Comparison of ENCODE assay signal across 1 cellular context in the genomic region with DNA sequence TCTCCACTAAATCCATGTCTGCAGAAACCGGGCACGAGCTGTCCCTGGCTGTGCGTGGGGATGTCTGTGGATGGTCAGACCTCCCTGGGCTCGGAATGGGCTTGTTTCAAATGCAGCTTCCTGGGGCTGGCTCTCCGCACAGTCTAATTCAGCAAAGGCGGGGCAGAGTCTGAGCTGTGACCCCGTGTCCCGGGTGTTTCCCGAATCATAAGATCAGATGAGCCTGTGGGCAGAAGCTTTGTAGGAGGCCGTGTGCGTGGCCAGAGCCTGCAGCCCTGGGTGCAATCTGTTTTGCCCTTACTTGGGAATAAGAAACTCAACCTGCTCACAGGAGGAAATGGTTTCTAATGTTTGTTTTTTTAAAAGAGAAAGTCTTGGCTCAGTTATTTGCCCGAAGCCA.
TF ChIP-seq lines count a peak whose summit lies in the region.

No MANE protein-coding gene starts in this region.

TF ChIP-seq in H1, 55 proteins besides CTCF, POLR2A, EP300 and RAD21:
- TF ChIP-seq EGR1 (IDR thresholded peaks at IDR 0.05; ENCODE audit: borderline replicate concordance, low read depth, low read length) (no peak), CREB1 (IDR thresholded peaks at IDR 0.05) (no peak), SP2 (IDR thresholded peaks at IDR 0.05; ENCODE audit: low read length) (no peak), SRF (IDR thresholded peaks at IDR 0.05; ENCODE audit: low read depth, low read length) (no peak), HDAC2 (IDR thresholded peaks at IDR 0.05; ENCODE audit: borderline replicate concordance in 1 of 2, low read depth in 2 of 2, low read length in 2 of 2) (no peak), JUN (IDR thresholded peaks at IDR 0.05; ENCODE audit: low read depth, low read length) (no peak), CBX5 (IDR thresholded peaks at IDR 0.05; ENCODE audit: low read depth, low read length) (no peak), SUZ12 (IDR thresholded peaks at IDR 0.05; ENCODE audit: low read length) (no peak)
- TF ChIP-seq, protein P1, sequence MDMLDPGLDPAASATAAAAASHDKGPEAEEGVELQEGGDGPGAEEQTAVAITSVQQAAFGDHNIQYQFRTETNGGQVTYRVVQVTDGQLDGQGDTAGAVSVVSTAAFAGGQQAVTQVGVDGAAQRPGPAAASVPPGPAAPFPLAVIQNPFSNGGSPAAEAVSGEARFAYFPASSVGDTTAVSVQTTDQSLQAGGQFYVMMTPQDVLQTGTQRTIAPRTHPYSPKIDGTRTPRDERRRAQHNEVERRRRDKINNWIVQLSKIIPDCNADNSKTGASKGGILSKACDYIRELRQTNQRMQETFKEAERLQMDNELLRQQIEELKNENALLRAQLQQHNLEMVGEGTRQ (IDR thresholded peaks at IDR 0.05; ENCODE audit: low read length) = no peak
